In the genomic region with DNA sequence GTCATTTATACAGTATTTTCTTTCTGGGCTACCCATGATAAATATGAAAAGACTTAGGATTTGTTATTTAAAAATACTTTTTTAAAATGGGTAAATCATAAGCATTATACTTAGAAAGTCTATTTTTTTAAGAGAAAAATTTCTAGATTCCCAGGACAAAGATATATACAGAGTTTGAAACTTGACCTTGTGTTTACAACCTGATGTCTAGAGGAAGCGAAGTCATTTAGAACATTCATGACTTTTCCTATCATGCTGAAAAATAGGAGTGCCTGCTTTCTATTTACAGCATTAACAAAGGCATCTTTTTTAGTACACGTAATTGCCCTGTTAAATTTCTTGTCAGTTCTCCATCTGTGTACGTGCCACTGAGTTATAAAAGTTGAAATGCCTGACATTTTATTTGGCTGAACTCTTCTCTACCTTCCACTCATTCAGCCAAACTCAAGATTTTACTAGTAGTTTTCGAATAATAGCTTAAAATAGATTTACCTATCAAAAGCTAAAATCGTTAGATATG, we compare ENCODE assay signal across 20 cellular contexts. TPM values are rescaled to one million over a fixed set of nuclear protein-coding genes. Genes with fewer than 3 reads are reported as not detected.
"Had no signal": no experiment of that assay in that cellular context is flagged by ENCODE, and none has a peak within 500 bp of the region (broad histone marks: within the 10 kb centered on the region; RNA-seq: fewer than 3 reads in every experiment).

No MANE protein-coding gene starts in this region.

- DNase-seq: activated CD4-positive, alpha-beta T cell treated with anti-CD3 and anti-CD28 coated beads for 1 hour; activated CD4-positive, alpha-beta T cell treated with anti-CD3 and anti-CD28 coated beads, Interleukin-2, amount 50 U/mL, for 48 hours; activated gamma-delta T cell; activated T-cell treated with anti-CD3 and anti-CD28 coated beads, Interleukin-2, amount 50 U/mL, for 4 hours; brain microvascular endothelial cell; cerebellar nuclear complex; nucleus accumbens; sigmoid colon; stimulated activated CD4-positive, alpha-beta T cell treated with anti-CD3 and anti-CD28 coated beads, Interleukin-2, amount 100 ng/mL, for 48 hours; stimulated activated naive CD8-positive, alpha-beta T cell treated with anti-CD3 and anti-CD28 coated beads, Interleukin-15, Interleukin-2, amounts not matched to agents 100 U/mL and 50 U/mL, for 24 hours; T-helper 9 cell; upper lobe of left lung had no signal

- H3K27ac Mint-ChIP-seq: activated naive CD8-positive, alpha-beta T cell; natural killer cell treated with Interleukin-12 subunit alpha and Interleukin-12 subunit beta and Interleukin-15 and Interleukin-18, amount 100 ng/mL, for 72 hours had no signal

- H3K27ac ChIP-seq: brain microvascular endothelial cell, gastroesophageal sphincter, prostate gland, sigmoid colon, upper lobe of left lung had no signal

- H3K4me1 ChIP-seq: gastroesophageal sphincter, prostate gland, sigmoid colon had no signal

- H3K9me3 Mint-ChIP-seq: activated T-cell treated with anti-CD3 and anti-CD28 coated beads, Interleukin-2, amount 50 U/mL, for 4 hours had no signal

- H3K27me3 ChIP-seq: brain microvascular endothelial cell, gastroesophageal sphincter, sigmoid colon, upper lobe of left lung had no signal

- H3K4me3 ChIP-seq: gastroesophageal sphincter, prostate gland, sigmoid colon, upper lobe of left lung had no signal

- H3K4me3 Mint-ChIP-seq: activated naive CD8-positive, alpha-beta T cell; activated T-cell treated with anti-CD3 and anti-CD28 coated beads, Interleukin-2, amount 50 U/mL, for 4 hours; natural killer cell treated with Interleukin-12 subunit alpha and Interleukin-12 subunit beta and Interleukin-15 and Interleukin-18, amount 100 ng/mL, for 72 hours had no signal

- H3K36me3 Mint-ChIP-seq: activated naive CD8-positive, alpha-beta T cell had no signal

- H3K27me3 Mint-ChIP-seq: natural killer cell treated with Interleukin-12 subunit alpha and Interleukin-12 subunit beta and Interleukin-15 and Interleukin-18, amount 100 ng/mL, for 72 hours had no signal

- H3K36me3 ChIP-seq: brain microvascular endothelial cell, gastroesophageal sphincter, prostate gland, sigmoid colon, upper lobe of left lung had no signal

RNA-seq across cellular contexts. Expression of a gene that starts 23.0 kb away (rescaled TPM):
- total RNA-seq: activated T-cell treated with anti-CD3 and anti-CD28 coated beads, Interleukin-2, amount 50 U/mL, for 4 hours; dermis microvascular lymphatic vessel endothelial cell; fibroblast of lung; gastroesophageal sphincter; lung microvascular endothelial cell; natural killer cell treated with Interleukin-12 subunit alpha and Interleukin-12 subunit beta and Interleukin-15 and Interleukin-18, amount 100 ng/mL, for 72 hours; prostate gland; sigmoid colon; temporal lobe; upper lobe of left lung had no signal
- polyA plus RNA-seq: fibroblast of lung, sigmoid colon had no signal
